Comparison of ENCODE assay signal across 23 cellular contexts in the genomic region with DNA sequence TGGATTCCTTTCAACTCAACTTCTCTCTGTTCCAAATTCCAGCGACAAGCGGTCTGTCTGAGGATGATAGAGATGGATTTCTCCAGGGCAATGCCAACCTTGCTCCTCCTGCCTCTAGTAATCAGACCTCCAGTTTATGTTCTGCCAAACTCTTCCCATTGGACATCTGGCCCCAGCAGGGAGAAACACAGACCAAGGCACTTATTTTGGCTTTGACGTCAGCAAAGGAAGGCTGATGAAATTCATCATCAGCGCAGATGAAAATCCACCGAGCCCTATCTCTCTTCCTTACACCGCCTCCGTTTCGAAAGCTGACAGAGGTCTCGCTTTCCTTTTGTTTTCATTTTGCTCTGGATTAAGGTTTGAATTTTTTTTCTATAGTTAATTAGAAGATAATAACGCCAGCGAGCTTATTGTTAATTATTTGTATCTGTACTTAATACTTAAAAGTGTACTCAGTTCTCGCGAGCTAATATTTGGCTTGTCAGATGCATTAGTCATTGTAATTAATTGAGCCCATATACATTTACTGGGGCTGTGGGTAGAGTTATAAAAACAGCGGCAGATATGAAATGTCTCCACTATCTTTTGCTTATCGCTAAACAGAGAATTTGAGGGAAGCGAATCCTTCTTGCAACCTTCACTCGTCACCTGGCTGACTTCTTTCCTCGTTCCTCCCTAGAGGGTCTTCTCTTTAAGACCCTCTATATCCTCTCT.
"Had no signal": no experiment of that assay in that cellular context is flagged by ENCODE, and none has a peak within 500 bp of the region (broad histone marks: within the 10 kb centered on the region; RNA-seq: fewer than 3 reads in every experiment).

No MANE protein-coding gene starts in this region.

- H3K27ac ChIP-seq: epithelial cell of prostate, right atrium auricular region, skin epidermis, tibial nerve had no signal

- H3K27ac Mint-ChIP-seq: activated B cell treated with CpG ODN at 0.5 μM for 24 hours; activated CD8-positive, alpha-beta T cell treated with anti-CD3 and anti-CD28 coated beads, Interleukin-2, amount 10 ng/mL, durations not matched to agents 7 days and 5 days; activated naive CD4-positive, alpha-beta T cell treated with anti-CD3 and anti-CD28 coated beads, Interleukin-2, amount 50 U/mL, for 72 hours; activated T-cell treated with anti-CD3 and anti-CD28 coated beads, Interleukin-2, amount 50 U/mL, for 72 hours; effector memory CD8-positive, alpha-beta T cell; memory B cell; natural killer cell treated with Interleukin-12 subunit alpha and Interleukin-12 subunit beta and Interleukin-15 and Interleukin-18, amount 100 ng/mL, for 72 hours; T-helper 2 cell treated with Interferon-gamma antibody and Interleukin-4, amounts not matched to agents 5 μg/mL and 100 μg/mL, for 36 hours had no signal

- H3K27me3 ChIP-seq: right atrium auricular region, tibial nerve had no signal

- H3K36me3 Mint-ChIP-seq: natural killer cell treated with Interleukin-12 subunit alpha and Interleukin-12 subunit beta and Interleukin-15 and Interleukin-18, amount 100 ng/mL, for 72 hours had no signal

- DNase-seq: activated B cell treated with CpG ODN at 0.5 μM for 24 hours; activated CD4-positive, alpha-beta T cell treated with anti-CD3 and anti-CD28 coated beads for 48 hours; activated CD8-positive, alpha-beta memory T cell treated with anti-CD3 and anti-CD28 coated beads, Interleukin-2, amount 50 U/mL, for 4 hours; activated CD8-positive, alpha-beta T cell treated with anti-CD3 and anti-CD28 coated beads, Interleukin-2, amount 10 ng/mL, durations not matched to agents 7 days and 5 days; activated gamma-delta T cell; activated T-cell treated with anti-CD3 and anti-CD28 coated beads, Interleukin-2, amount 50 U/mL, for 72 hours; central memory CD4-positive, alpha-beta T cell; effector memory CD8-positive, alpha-beta T cell; hippocampal formation; kidney; left ventricle myocardium superior; nucleus accumbens; stimulated activated CD4-positive, alpha-beta T cell treated with anti-CD3 and anti-CD28 coated beads, Interleukin-4, amount 100 ng/mL, for 4 hours; stimulated activated CD8-positive, alpha-beta memory T cell treated with anti-CD3 and anti-CD28 coated beads, Interleukin-4, amount 100 ng/mL, for 48 hours; stimulated activated naive CD4-positive, alpha-beta T cell treated with Interleukin-2 at 50 U/mL for 16 hours had no signal

- H3K4me3 Mint-ChIP-seq: activated B cell treated with CpG ODN at 0.5 μM for 24 hours; activated CD8-positive, alpha-beta T cell treated with anti-CD3 and anti-CD28 coated beads, Interleukin-2, amount 10 ng/mL, durations not matched to agents 7 days and 5 days; activated T-cell treated with anti-CD3 and anti-CD28 coated beads, Interleukin-2, amount 50 U/mL, for 72 hours; effector memory CD8-positive, alpha-beta T cell; memory B cell; natural killer cell treated with Interleukin-12 subunit alpha and Interleukin-12 subunit beta and Interleukin-15 and Interleukin-18, amount 100 ng/mL, for 72 hours; T-helper 2 cell treated with Interferon-gamma antibody and Interleukin-4, amounts not matched to agents 5 μg/mL and 100 μg/mL, for 36 hours had no signal

- H3K4me1 Mint-ChIP-seq: activated B cell treated with CpG ODN at 0.5 μM for 24 hours had no signal

- H3K27me3 Mint-ChIP-seq: activated B cell treated with CpG ODN at 0.5 μM for 24 hours had no signal

- ATAC-seq: activated CD8-positive, alpha-beta T cell treated with anti-CD3 and anti-CD28 coated beads, Interleukin-2, amount 10 ng/mL, durations not matched to agents 7 days and 5 days; activated T-cell treated with anti-CD3 and anti-CD28 coated beads, Interleukin-2, amount 50 U/mL, for 72 hours; effector memory CD8-positive, alpha-beta T cell; left ventricle myocardium superior; natural killer cell treated with Interleukin-12 subunit alpha and Interleukin-12 subunit beta and Interleukin-15 and Interleukin-18, amount 100 ng/mL, for 72 hours had no signal

- H3K4me3 ChIP-seq: right atrium auricular region, skin epidermis, tibial nerve had no signal

- H3K36me3 ChIP-seq: right atrium auricular region, tibial nerve had no signal
